In the genomic region with DNA sequence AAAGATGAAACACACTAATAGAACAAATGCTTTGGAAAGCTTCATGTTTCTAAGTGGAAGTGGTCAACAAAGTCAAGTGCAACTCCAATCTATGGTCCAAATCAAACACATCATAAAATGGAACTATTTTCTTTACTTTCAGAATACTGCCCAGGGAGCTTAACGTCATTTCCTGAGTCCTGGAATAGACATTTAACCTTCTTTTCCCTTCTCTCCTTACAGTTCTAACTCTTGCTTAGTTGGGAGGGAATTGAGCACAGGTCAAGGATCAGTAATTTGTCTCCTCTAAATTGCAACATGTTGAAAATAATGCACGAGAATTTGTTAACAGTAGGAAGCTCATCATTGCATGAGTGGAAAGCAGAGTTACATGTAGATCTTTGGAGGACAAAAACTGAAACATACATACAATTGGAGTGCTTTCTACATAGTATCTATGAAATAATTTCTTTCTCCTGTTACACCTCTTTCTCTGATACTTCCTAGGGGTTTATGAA, we compare ENCODE assay signal across 14 cellular contexts.
"Had no signal": no experiment of that assay in that cellular context is flagged by ENCODE, and none has a peak within 500 bp of the region (broad histone marks: within the 10 kb centered on the region; RNA-seq: fewer than 3 reads in every experiment).

No MANE protein-coding gene starts in this region.

- H3K36me3 Mint-ChIP-seq: activated naive CD8-positive, alpha-beta T cell treated with anti-CD3 and anti-CD28 coated beads for 36 hours; natural killer cell had no signal

- H3K4me3 ChIP-seq: breast epithelium, gastrocnemius medialis, heart left ventricle had no signal

- DNase-seq: activated CD4-positive, CD25-positive, alpha-beta regulatory T cell treated with anti-CD3 and anti-CD28 coated beads, Interleukin-2, amount 50 U/mL, for 72 hours; activated naive CD8-positive, alpha-beta T cell treated with anti-CD3 and anti-CD28 coated beads for 36 hours; erythroblast; gastrocnemius medialis; heart left ventricle; left cardiac atrium; natural killer cell; posterior cingulate gyrus; retina; stimulated activated CD4-positive, alpha-beta T cell treated with anti-CD3 and anti-CD28 coated beads, Interleukin-4, amount 100 ng/mL, for 4 hours; stimulated activated CD8-positive, alpha-beta memory T cell treated with anti-CD3 and anti-CD28 coated beads, Interleukin-4, amount 100 ng/mL, for 48 hours; stimulated activated naive CD4-positive, alpha-beta T cell treated with Interleukin-2 at 50 U/mL for 16 hours had no signal

- H3K4me3 Mint-ChIP-seq: activated naive CD8-positive, alpha-beta T cell treated with anti-CD3 and anti-CD28 coated beads for 36 hours; activated T-helper 1 cell treated with anti-CD3 and anti-CD28 coated beads, Interleukin-12 subunit alpha, Interleukin-12 subunit beta, Interleukin-2, Interleukin-4 antibody, amounts not matched to agents 30 ng/mL and 10 ng/mL and 1 ng/mL, durations not matched to agents 14 hours and 24 hours and 36 hours; natural killer cell had no signal

- H3K27me3 ChIP-seq: breast epithelium, gastrocnemius medialis, heart left ventricle had no signal

- H3K9me3 Mint-ChIP-seq: activated naive CD8-positive, alpha-beta T cell treated with anti-CD3 and anti-CD28 coated beads for 36 hours; activated T-helper 1 cell treated with anti-CD3 and anti-CD28 coated beads, Interleukin-12 subunit alpha, Interleukin-12 subunit beta, Interleukin-2, Interleukin-4 antibody, amounts not matched to agents 30 ng/mL and 10 ng/mL and 1 ng/mL, durations not matched to agents 14 hours and 24 hours and 36 hours; natural killer cell had no signal

- H3K36me3 ChIP-seq: breast epithelium, gastrocnemius medialis, heart left ventricle had no signal

- ATAC-seq: gastrocnemius medialis, heart left ventricle, natural killer cell had no signal

- H3K9me3 ChIP-seq: breast epithelium, gastrocnemius medialis, heart left ventricle had no signal

- H3K4me1 Mint-ChIP-seq: natural killer cell had no signal

- H3K27ac Mint-ChIP-seq: activated naive CD8-positive, alpha-beta T cell treated with anti-CD3 and anti-CD28 coated beads for 36 hours; activated T-helper 1 cell treated with anti-CD3 and anti-CD28 coated beads, Interleukin-12 subunit alpha, Interleukin-12 subunit beta, Interleukin-2, Interleukin-4 antibody, amounts not matched to agents 30 ng/mL and 10 ng/mL and 1 ng/mL, durations not matched to agents 14 hours and 24 hours and 36 hours; natural killer cell had no signal

- H3K4me1 ChIP-seq: breast epithelium had no signal

- H3K27ac ChIP-seq: breast epithelium, gastrocnemius medialis had no signal
